22 cellular contexts compared by ENCODE assay signal in the genomic region with DNA sequence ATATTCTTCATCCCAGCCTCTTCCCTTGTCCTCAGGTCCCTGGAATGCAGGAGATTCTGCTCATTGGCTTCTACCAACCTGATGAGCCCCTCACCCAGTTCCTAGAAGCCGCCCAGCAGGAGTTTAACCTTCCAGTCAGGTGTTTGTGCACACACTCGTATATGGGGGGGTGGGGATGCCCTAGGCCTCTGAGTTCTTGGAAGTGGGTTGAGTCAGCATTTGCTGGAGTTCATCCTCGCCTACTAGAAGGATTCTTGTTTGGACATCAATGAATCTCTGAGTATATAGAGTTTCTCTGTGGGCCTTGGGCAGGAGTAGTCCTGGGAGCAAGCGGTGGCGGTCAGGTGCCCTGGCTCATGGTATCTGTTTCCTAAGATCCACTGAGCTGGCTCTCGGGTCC. TPM values are rescaled to one million over a fixed set of nuclear protein-coding genes. Genes with fewer than 3 reads are reported as not detected.
A peak's percentile ranks its signal among the peaks of the same experiment; 100 is the strongest.
DNase-seq lines count a peak whose midpoint lies in the region; ATAC-seq and TF ChIP-seq lines count a peak whose summit lies in the region.
"Had no signal": no experiment of that assay in that cellular context is flagged by ENCODE, and none has a peak within 500 bp of the region (broad histone marks: within the 10 kb centered on the region; RNA-seq: fewer than 3 reads in every experiment).

No MANE protein-coding gene starts in this region.

- no peak overlapping the region for H3K27ac ChIP-seq in stomach
- H3K27ac ChIP-seq: HL-60 had no signal

- no peak for TF ChIP-seq POLR2A in lower leg skin (IDR thresholded peaks at IDR 0.05)
- TF ChIP-seq POLR2A in stomach (IDR thresholded peaks at IDR 0.05), result no peak

- H3K4me3 Mint-ChIP-seq in activated CD8-positive, alpha-beta T cell treated with anti-CD3 and anti-CD28 coated beads, Interleukin-2, amount 10 ng/mL, durations not matched to agents 7 days and 5 days, result peak overlapping the region; percentile 12
- H3K4me3 Mint-ChIP-seq in activated CD8-positive, alpha-beta T cell treated with anti-CD3 and anti-CD28 coated beads for 36 hours, result no peak overlapping the region
- H3K4me3 Mint-ChIP-seq in nephron, result peak overlapping the region; percentile 45 to 66 (median 64)

- no peak for TF ChIP-seq CTCF in activated CD8-positive, alpha-beta T cell treated with anti-CD3 and anti-CD28 coated beads for 36 hours (IDR thresholded peaks at IDR 0.05)
- TF ChIP-seq CTCF in nephron (IDR thresholded peaks at IDR 0.05; ENCODE audit: unreplicated experiment in 3 of 3) (no peak), lower leg skin (IDR thresholded peaks at IDR 0.05) (no peak), stomach (IDR thresholded peaks at IDR 0.05) (no peak)

- peaks cover 39% of the 10 kb centered on the region for H3K36me3 ChIP-seq in adipocyte (ENCODE audit: control insufficient read depth, insufficient read depth, low read length, severe bottlenecking)
- H3K36me3 ChIP-seq in stomach, result peaks cover 23 to 55% (median 52%) of the 10 kb centered on the region in 4 donors

- H3K9me3 Mint-ChIP-seq in activated CD8-positive, alpha-beta T cell treated with anti-CD3 and anti-CD28 coated beads, Interleukin-2, amount 10 ng/mL, durations not matched to agents 7 days and 5 days (ENCODE audit: insufficient read depth), result no peaks in the 10 kb centered on the region
- no peaks in the 10 kb centered on the region for H3K9me3 Mint-ChIP-seq in activated CD8-positive, alpha-beta T cell treated with anti-CD3 and anti-CD28 coated beads for 36 hours
- no peaks in the 10 kb centered on the region for H3K9me3 Mint-ChIP-seq in nephron

- H3K9me3 ChIP-seq in adipocyte (ENCODE audit: control insufficient read depth, low read length), result no peaks in the 10 kb centered on the region
- H3K9me3 ChIP-seq in stomach, result no peaks in the 10 kb centered on the region
- H3K9me3 ChIP-seq: BE2C had no signal

- H3K4me1 ChIP-seq in adipocyte (ENCODE audit: control insufficient read depth, insufficient read depth, low read length), result peaks cover 28% of the 10 kb centered on the region
- H3K4me1 ChIP-seq in stomach, result peaks cover 21 to 39% (median 38%) of the 10 kb centered on the region in 4 donors

- POLR2A ChIA-PET in activated CD8-positive, alpha-beta T cell treated with anti-CD3 and anti-CD28 coated beads, Interleukin-2, amount 10 ng/mL, durations not matched to agents 7 days and 5 days (lab: Charles Lee), result no interaction called here
- POLR2A ChIA-PET in activated CD8-positive, alpha-beta T cell treated with anti-CD3 and anti-CD28 coated beads for 36 hours (lab: Charles Lee), result no interaction called here

- no peak for ATAC-seq in activated CD8-positive, alpha-beta T cell treated with anti-CD3 and anti-CD28 coated beads, Interleukin-2, amount 10 ng/mL, durations not matched to agents 7 days and 5 days
- no peak for ATAC-seq in activated CD8-positive, alpha-beta T cell treated with anti-CD3 and anti-CD28 coated beads for 36 hours
- ATAC-seq: PC-3 had no signal

- intact Hi-C loops in activated CD8-positive, alpha-beta T cell treated with anti-CD3 and anti-CD28 coated beads for 36 hours (cut with micrococcal nuclease), result no loop called here
- intact Hi-C loops in lower leg skin (cut with DNase I; ENCODE audit: low total_unique reads), result no loop called here
- intact Hi-C loops in stomach (cut with DNase I; ENCODE audit: low total_unique reads), result no loop called here

- DNase-seq in activated CD8-positive, alpha-beta T cell treated with anti-CD3 and anti-CD28 coated beads, Interleukin-2, amount 10 ng/mL, durations not matched to agents 7 days and 5 days, result no peak
- no peak for DNase-seq in activated CD8-positive, alpha-beta T cell treated with anti-CD3 and anti-CD28 coated beads for 36 hours
- no peak for DNase-seq in adipocyte (ENCODE audit: low read depth)
- no peak for DNase-seq in GOT3 (lab: John Stamatoyannopoulos, UW)
- no peak for DNase-seq in lower leg skin (ENCODE audit: low spot score in 2 of 2)
- no peak for DNase-seq in stomach
- DNase-seq: 8988T; ACHN; BE2C; H7; Karpas-422; MV-4-11; NCI-H1105; NCI-H1436 treated with DMSO at 0.1 percent for 48 hours; NCI-H187 treated with DMSO at 0.1 percent for 48 hours; NCI-H2107; NCI-H446 treated with DMSO at 0.1 percent for 48 hours; NCI-H526; NK-92 treated with Interleukin-12 subunit alpha and Interleukin-12 subunit beta, amount 100 ng/mL, for 24 hours; PC-3 had no signal

- TF ChIP-seq EP300 in stomach (IDR thresholded peaks at IDR 0.05), result no peak

- peaks cover 14% of the 10 kb centered on the region for H3K27me3 Mint-ChIP-seq in activated CD8-positive, alpha-beta T cell treated with anti-CD3 and anti-CD28 coated beads, Interleukin-2, amount 10 ng/mL, durations not matched to agents 7 days and 5 days (ENCODE audit: low read depth)
- peaks cover 19% of the 10 kb centered on the region for H3K27me3 Mint-ChIP-seq in activated CD8-positive, alpha-beta T cell treated with anti-CD3 and anti-CD28 coated beads for 36 hours
- peaks cover 28% of the 10 kb centered on the region for H3K27me3 Mint-ChIP-seq in nephron (ENCODE audit: low read depth)

- CTCF ChIA-PET in activated CD8-positive, alpha-beta T cell treated with anti-CD3 and anti-CD28 coated beads, Interleukin-2, amount 10 ng/mL, durations not matched to agents 7 days and 5 days (lab: Charles Lee), result interaction anchor here (0.7 to 4.5 kb wide), 5 partner anchors 8 to 27 kb away, joined by 3 to 45 read pairs (median 9); no protein-coding TSS in a partner anchor
- CTCF ChIA-PET in activated CD8-positive, alpha-beta T cell treated with anti-CD3 and anti-CD28 coated beads for 36 hours (lab: Charles Lee), result interaction anchor here (7.5 to 11.5 kb wide), 3 partner anchors 8 to 41 kb away, joined by 62 to 283 read pairs (median 86); a partner anchor contains a TSS

- H3K4me1 Mint-ChIP-seq in activated CD8-positive, alpha-beta T cell treated with anti-CD3 and anti-CD28 coated beads, Interleukin-2, amount 10 ng/mL, durations not matched to agents 7 days and 5 days (ENCODE audit: low read depth), result peaks cover 43% of the 10 kb centered on the region
- H3K4me1 Mint-ChIP-seq in activated CD8-positive, alpha-beta T cell treated with anti-CD3 and anti-CD28 coated beads for 36 hours (ENCODE audit: low read depth), result peaks cover 32% of the 10 kb centered on the region
- peaks cover 38% of the 10 kb centered on the region for H3K4me1 Mint-ChIP-seq in nephron

- H3K9ac ChIP-seq in adipocyte (ENCODE audit: low read length), result peak overlapping the region; percentile 10

- peaks cover 7% of the 10 kb centered on the region for H3K36me3 Mint-ChIP-seq in activated CD8-positive, alpha-beta T cell treated with anti-CD3 and anti-CD28 coated beads, Interleukin-2, amount 10 ng/mL, durations not matched to agents 7 days and 5 days (ENCODE audit: low read depth)
- peaks cover 30% of the 10 kb centered on the region for H3K36me3 Mint-ChIP-seq in activated CD8-positive, alpha-beta T cell treated with anti-CD3 and anti-CD28 coated beads for 36 hours (ENCODE audit: low read depth)
- H3K36me3 Mint-ChIP-seq in nephron (ENCODE audit: low read depth), result peaks cover 8% of the 10 kb centered on the region

- H3K4me3 ChIP-seq in adipocyte (ENCODE audit: low read length) (no peak overlapping the region), lower leg skin (ENCODE audit: low read depth, poor library complexity, severe bottlenecking) (no peak overlapping the region), stomach (no peak overlapping the region)

- 88 to 91% methylated on average over 6 of the region's 6 CpGs for WGBS in lower leg skin, 2 donors
- WGBS in stomach, 5 donors, result 90 to 94% (median 91%) methylated on average over 4 to 6 of the region's 6 CpGs

- H3K27me3 ChIP-seq in adipocyte (replicated peaks; ENCODE audit: control insufficient read depth, insufficient read depth, low read length) (no peaks in the 10 kb centered on the region), stomach (peaks cover 0 to 14% (median 10%) of the 10 kb centered on the region in 3 donors)
- H3K27me3 ChIP-seq: BE2C had no signal

- H3K27ac Mint-ChIP-seq in activated CD8-positive, alpha-beta T cell treated with anti-CD3 and anti-CD28 coated beads, Interleukin-2, amount 10 ng/mL, durations not matched to agents 7 days and 5 days, result no peak overlapping the region
- H3K27ac Mint-ChIP-seq in activated CD8-positive, alpha-beta T cell treated with anti-CD3 and anti-CD28 coated beads for 36 hours, result no peak overlapping the region
- peak overlapping the region in 2 of 3 experiments; percentile 29 to 47 for H3K27ac Mint-ChIP-seq in nephron

RNA-seq across cellular contexts. Expression of a gene that starts 2.8 kb away (rescaled TPM):
- total RNA-seq in activated CD8-positive, alpha-beta T cell treated with anti-CD3 and anti-CD28 coated beads, Interleukin-2, amount 10 ng/mL, durations not matched to agents 7 days and 5 days, result 10 to 100 TPM; 37.8 to 41.2 TPM
- 10 to 100 TPM; 32.4 to 34.2 TPM for total RNA-seq in activated CD8-positive, alpha-beta T cell treated with anti-CD3 and anti-CD28 coated beads for 36 hours
- total RNA-seq in lower leg skin (10 to 100 TPM in 3 of 4 donors, 1 to 10 TPM in 1; 5.4 to 29.9 (median 19.8) TPM), stomach (100 to 1,000 TPM in 1 of 5 donors, 10 to 100 TPM in 4; 16.5 to 185 (median 24.2) TPM)
- 10 to 100 TPM; 29.9 to 84.8 (median 58.2) TPM for polyA plus RNA-seq in stomach

RNA-seq across cellular contexts. Expression of a gene that starts 12.8 kb away (rescaled TPM):
- not detected for total RNA-seq in activated CD8-positive, alpha-beta T cell treated with anti-CD3 and anti-CD28 coated beads, Interleukin-2, amount 10 ng/mL, durations not matched to agents 7 days and 5 days
- total RNA-seq in activated CD8-positive, alpha-beta T cell treated with anti-CD3 and anti-CD28 coated beads for 36 hours, result not detected
- total RNA-seq in lower leg skin (under 1 TPM in 1 of 4 donors, not detected in 3; 0.26 TPM), stomach (10 to 100 TPM in 1 of 5 donors, 1 to 10 TPM in 1, not detected in 3; 2.0 to 11.0 TPM)
- not detected for polyA plus RNA-seq in stomach

RNA-seq across cellular contexts. Expression of a gene that starts 42.2 kb away (rescaled TPM):
- 1 to 10 TPM; 7.1 to 7.3 TPM for total RNA-seq in activated CD8-positive, alpha-beta T cell treated with anti-CD3 and anti-CD28 coated beads, Interleukin-2, amount 10 ng/mL, durations not matched to agents 7 days and 5 days
- total RNA-seq in activated CD8-positive, alpha-beta T cell treated with anti-CD3 and anti-CD28 coated beads for 36 hours, result 10 to 100 TPM; 16.6 to 18.4 TPM
- total RNA-seq in lower leg skin (10 to 100 TPM; 37.8 to 73.1 (median 58.4) TPM), stomach (100 to 1,000 TPM in 1 of 5 donors, 10 to 100 TPM in 4; 28.0 to 119 (median 83.4) TPM)
- polyA plus RNA-seq in stomach, result 10 to 100 TPM; 10.8 to 32.9 (median 27.2) TPM

RNA-seq across cellular contexts. Expression of a gene that starts 42.4 kb away (rescaled TPM):
- under 1 TPM; 0.47 to 0.60 TPM for total RNA-seq in activated CD8-positive, alpha-beta T cell treated with anti-CD3 and anti-CD28 coated beads, Interleukin-2, amount 10 ng/mL, durations not matched to agents 7 days and 5 days
- total RNA-seq in activated CD8-positive, alpha-beta T cell treated with anti-CD3 and anti-CD28 coated beads for 36 hours, result 1 to 10 TPM; 2.1 to 2.2 TPM
- total RNA-seq in lower leg skin (1 to 10 TPM in 2 of 4 donors, under 1 TPM in 2; 0.17 to 2.1 (median 1.0) TPM), stomach (1 to 10 TPM in 2 of 5 donors, under 1 TPM in 1, not detected in 2; 0.92 to 7.5 (median 2.7) TPM)
- polyA plus RNA-seq in stomach, result 1 to 10 TPM; 1.4 to 4.7 (median 2.1) TPM

Comparison
In these comparisons a context has a peak if more than half of its experiments do, and no peak if none do; other contexts are left out.
1. H3K27ac Mint-ChIP-seq: peak in nephron (2 of 3); none in activated CD8-positive, alpha-beta T cell treated with anti-CD3 and anti-CD28 coated beads, Interleukin-2, amount 10 ng/mL, durations not matched to agents 7 days and 5 days (single experiment) and activated CD8-positive, alpha-beta T cell treated with anti-CD3 and anti-CD28 coated beads for 36 hours (single experiment).